In genomic region chr16:57475711-57476339, GRCh38 we compare ENCODE assay signal across 2 cellular contexts.
TF ChIP-seq lines count a peak whose summit lies in the region.

No MANE protein-coding gene starts in this region.

TF ChIP-seq in GM12878, 131 proteins besides CTCF, POLR2A, EP300 and RAD21:
- 0 out of 2 replicates have a peak, but pooled peaks have one; percentile 24 for TF ChIP-seq PKNOX1 (IDR thresholded peaks at IDR 0.05)
- peak; percentile 4; the same call in 1 of the 2 replicates for TF ChIP-seq SMC3 (IDR thresholded peaks at IDR 0.05; ENCODE audit: borderline replicate concordance, low read length)
- TF ChIP-seq ZNF384 (IDR thresholded peaks at IDR 0.05; ENCODE audit: borderline replicate concordance, low read depth, low read length), result no peak
- TF ChIP-seq IKZF2 (IDR thresholded peaks at IDR 0.05), result peak in 1 of 2 experiments; percentile 37; a peak in 1 of 4 replicates
- TF ChIP-seq FOS (IDR thresholded peaks at IDR 0.05; ENCODE audit: borderline replicate concordance, extremely low read depth, insufficient read length), result no peak
- TF ChIP-seq BHLHE40 (IDR thresholded peaks at IDR 0.05; ENCODE audit: borderline replicate concordance in 1 of 2, low read depth in 2 of 2, low read length in 1 of 2), result 0 out of 4 replicates have a peak, but pooled peaks of 1 of the 2 experiments have one; percentile 8
- TF ChIP-seq HDGF (IDR thresholded peaks at IDR 0.05), result 0 out of 2 replicates have a peak, but pooled peaks have one; percentile 40
- TF ChIP-seq IKZF1 (conservative IDR thresholded peaks at IDR 0.05), result 0 out of 2 replicates have a peak, but pooled peaks have one; percentile 25
- TF ChIP-seq DPF2 (IDR thresholded peaks at IDR 0.05), result 0 out of 2 replicates have a peak, but pooled peaks have one; percentile 18

TF ChIP-seq in HepG2, 621 proteins besides CTCF, POLR2A, EP300 and RAD21 (continues in another document):
- no peak for TF ChIP-seq HOXA5 (CRISPR knock-in tag; IDR thresholded peaks at IDR 0.05)
- no peak for TF ChIP-seq ZNF281 (CRISPR knock-in tag; IDR thresholded peaks at IDR 0.05; ENCODE audit: borderline replicate concordance)
- TF ChIP-seq ZNF44 (CRISPR knock-in tag; IDR thresholded peaks at IDR 0.05), result no peak
- no peak for TF ChIP-seq NPAS2 (CRISPR knock-in tag; IDR thresholded peaks at IDR 0.05; ENCODE audit: borderline replicate concordance)
- peak; percentile 69; the same call in 1 of the 3 replicates for TF ChIP-seq MXI1 (IDR thresholded peaks at IDR 0.05; ENCODE audit: borderline replicate concordance, low read depth, low read length)
- TF ChIP-seq ZC3H4 (CRISPR knock-in tag; IDR thresholded peaks at IDR 0.05; ENCODE audit: borderline replicate concordance), result no peak
- TF ChIP-seq JUN (CRISPR knock-in tag; IDR thresholded peaks at IDR 0.05), result no peak
- TF ChIP-seq ZNF256 (CRISPR knock-in tag; conservative IDR thresholded peaks at IDR 0.05), result no peak
- TF ChIP-seq, protein P1, sequence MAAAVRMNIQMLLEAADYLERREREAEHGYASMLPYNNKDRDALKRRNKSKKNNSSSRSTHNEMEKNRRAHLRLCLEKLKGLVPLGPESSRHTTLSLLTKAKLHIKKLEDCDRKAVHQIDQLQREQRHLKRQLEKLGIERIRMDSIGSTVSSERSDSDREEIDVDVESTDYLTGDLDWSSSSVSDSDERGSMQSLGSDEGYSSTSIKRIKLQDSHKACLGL (CRISPR knock-in tag; IDR thresholded peaks at IDR 0.05), result 0 out of 2 replicates have a peak, but pooled peaks have one; percentile 7
- TF ChIP-seq ZNF18 (CRISPR knock-in tag; IDR thresholded peaks at IDR 0.05; ENCODE audit: insufficient replicate concordance), result peak; percentile 46
- no peak for TF ChIP-seq MZF1 (CRISPR knock-in tag; IDR thresholded peaks at IDR 0.05; ENCODE audit: borderline replicate concordance)
- TF ChIP-seq GABPA (IDR thresholded peaks at IDR 0.05; ENCODE audit: low read depth, low read length), result no peak
- peak; percentile 77 for TF ChIP-seq GABPA (CRISPR knock-in tag; IDR thresholded peaks at IDR 0.05; ENCODE audit: low read depth)
- TF ChIP-seq, protein P2, sequence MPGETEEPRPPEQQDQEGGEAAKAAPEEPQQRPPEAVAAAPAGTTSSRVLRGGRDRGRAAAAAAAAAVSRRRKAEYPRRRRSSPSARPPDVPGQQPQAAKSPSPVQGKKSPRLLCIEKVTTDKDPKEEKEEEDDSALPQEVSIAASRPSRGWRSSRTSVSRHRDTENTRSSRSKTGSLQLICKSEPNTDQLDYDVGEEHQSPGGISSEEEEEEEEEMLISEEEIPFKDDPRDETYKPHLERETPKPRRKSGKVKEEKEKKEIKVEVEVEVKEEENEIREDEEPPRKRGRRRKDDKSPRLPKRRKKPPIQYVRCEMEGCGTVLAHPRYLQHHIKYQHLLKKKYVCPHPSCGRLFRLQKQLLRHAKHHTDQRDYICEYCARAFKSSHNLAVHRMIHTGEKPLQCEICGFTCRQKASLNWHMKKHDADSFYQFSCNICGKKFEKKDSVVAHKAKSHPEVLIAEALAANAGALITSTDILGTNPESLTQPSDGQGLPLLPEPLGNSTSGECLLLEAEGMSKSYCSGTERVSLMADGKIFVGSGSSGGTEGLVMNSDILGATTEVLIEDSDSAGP (CRISPR knock-in tag; IDR thresholded peaks at IDR 0.05; ENCODE audit: borderline replicate concordance), result peak; percentile 58; the same call in 1 of the 2 replicates
- TF ChIP-seq CBX1 (IDR thresholded peaks at IDR 0.05; ENCODE audit: low read depth), result no peak
- no peak for TF ChIP-seq THYN1 (CRISPR knock-in tag; IDR thresholded peaks at IDR 0.05; ENCODE audit: borderline replicate concordance, low read depth)
- TF ChIP-seq ZGPAT (CRISPR knock-in tag; IDR thresholded peaks at IDR 0.05), result 0 out of 2 replicates have a peak, but pooled peaks have one; percentile 19
- TF ChIP-seq ZNF607 (CRISPR knock-in tag; IDR thresholded peaks at IDR 0.05; ENCODE audit: borderline replicate concordance), result no peak
- no peak for TF ChIP-seq ELF1 (CRISPR knock-in tag; IDR thresholded peaks at IDR 0.05)
- TF ChIP-seq SIN3B (IDR thresholded peaks at IDR 0.05; ENCODE audit: low read length), result no peak
- TF ChIP-seq HIVEP1 (CRISPR knock-in tag; IDR thresholded peaks at IDR 0.05), result peak; percentile 33; the same call in 1 of the 2 replicates
- TF ChIP-seq NKX3-1 (CRISPR knock-in tag; IDR thresholded peaks at IDR 0.05), result no peak
- TF ChIP-seq ZNF749 (CRISPR knock-in tag; IDR thresholded peaks at IDR 0.05; ENCODE audit: borderline replicate concordance), result no peak
- TF ChIP-seq ZNF644 (CRISPR knock-in tag; IDR thresholded peaks at IDR 0.05; ENCODE audit: low read depth), result no peak
- no peak for TF ChIP-seq ZNF780A (CRISPR knock-in tag; IDR thresholded peaks at IDR 0.05)
- TF ChIP-seq ASH2L (IDR thresholded peaks at IDR 0.05; ENCODE audit: insufficient read length, low read depth, low read length), result no peak
- TF ChIP-seq ZNF143 (CRISPR knock-in tag; IDR thresholded peaks at IDR 0.05), result no peak
- peak; percentile 43; the same call in 1 of the 2 replicates for TF ChIP-seq SAP130 (CRISPR knock-in tag; IDR thresholded peaks at IDR 0.05; ENCODE audit: low read depth)
- TF ChIP-seq ZMYM4 (CRISPR knock-in tag; IDR thresholded peaks at IDR 0.05), result no peak
- TF ChIP-seq, protein P3, sequence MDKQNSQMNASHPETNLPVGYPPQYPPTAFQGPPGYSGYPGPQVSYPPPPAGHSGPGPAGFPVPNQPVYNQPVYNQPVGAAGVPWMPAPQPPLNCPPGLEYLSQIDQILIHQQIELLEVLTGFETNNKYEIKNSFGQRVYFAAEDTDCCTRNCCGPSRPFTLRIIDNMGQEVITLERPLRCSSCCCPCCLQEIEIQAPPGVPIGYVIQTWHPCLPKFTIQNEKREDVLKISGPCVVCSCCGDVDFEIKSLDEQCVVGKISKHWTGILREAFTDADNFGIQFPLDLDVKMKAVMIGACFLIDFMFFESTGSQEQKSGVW (CRISPR knock-in tag; IDR thresholded peaks at IDR 0.05; ENCODE audit: borderline replicate concordance), result no peak
- TF ChIP-seq HNRNPLL (IDR thresholded peaks at IDR 0.05; ENCODE audit: low read depth, low read length, poor library complexity, severe bottlenecking), result peak; percentile 60
- TF ChIP-seq PRDM15 (CRISPR knock-in tag; IDR thresholded peaks at IDR 0.05), result no peak
- TF ChIP-seq, protein P4, sequence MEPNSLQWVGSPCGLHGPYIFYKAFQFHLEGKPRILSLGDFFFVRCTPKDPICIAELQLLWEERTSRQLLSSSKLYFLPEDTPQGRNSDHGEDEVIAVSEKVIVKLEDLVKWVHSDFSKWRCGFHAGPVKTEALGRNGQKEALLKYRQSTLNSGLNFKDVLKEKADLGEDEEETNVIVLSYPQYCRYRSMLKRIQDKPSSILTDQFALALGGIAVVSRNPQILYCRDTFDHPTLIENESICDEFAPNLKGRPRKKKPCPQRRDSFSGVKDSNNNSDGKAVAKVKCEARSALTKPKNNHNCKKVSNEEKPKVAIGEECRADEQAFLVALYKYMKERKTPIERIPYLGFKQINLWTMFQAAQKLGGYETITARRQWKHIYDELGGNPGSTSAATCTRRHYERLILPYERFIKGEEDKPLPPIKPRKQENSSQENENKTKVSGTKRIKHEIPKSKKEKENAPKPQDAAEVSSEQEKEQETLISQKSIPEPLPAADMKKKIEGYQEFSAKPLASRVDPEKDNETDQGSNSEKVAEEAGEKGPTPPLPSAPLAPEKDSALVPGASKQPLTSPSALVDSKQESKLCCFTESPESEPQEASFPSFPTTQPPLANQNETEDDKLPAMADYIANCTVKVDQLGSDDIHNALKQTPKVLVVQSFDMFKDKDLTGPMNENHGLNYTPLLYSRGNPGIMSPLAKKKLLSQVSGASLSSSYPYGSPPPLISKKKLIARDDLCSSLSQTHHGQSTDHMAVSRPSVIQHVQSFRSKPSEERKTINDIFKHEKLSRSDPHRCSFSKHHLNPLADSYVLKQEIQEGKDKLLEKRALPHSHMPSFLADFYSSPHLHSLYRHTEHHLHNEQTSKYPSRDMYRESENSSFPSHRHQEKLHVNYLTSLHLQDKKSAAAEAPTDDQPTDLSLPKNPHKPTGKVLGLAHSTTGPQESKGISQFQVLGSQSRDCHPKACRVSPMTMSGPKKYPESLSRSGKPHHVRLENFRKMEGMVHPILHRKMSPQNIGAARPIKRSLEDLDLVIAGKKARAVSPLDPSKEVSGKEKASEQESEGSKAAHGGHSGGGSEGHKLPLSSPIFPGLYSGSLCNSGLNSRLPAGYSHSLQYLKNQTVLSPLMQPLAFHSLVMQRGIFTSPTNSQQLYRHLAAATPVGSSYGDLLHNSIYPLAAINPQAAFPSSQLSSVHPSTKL (CRISPR knock-in tag; IDR thresholded peaks at IDR 0.05), result 0 out of 2 replicates have a peak, but pooled peaks have one; percentile 17
- TF ChIP-seq NCOA5 (CRISPR knock-in tag; IDR thresholded peaks at IDR 0.05), result no peak
- no peak for TF ChIP-seq KAT7 (CRISPR knock-in tag; IDR thresholded peaks at IDR 0.05; ENCODE audit: borderline replicate concordance)
- TF ChIP-seq, protein P5, sequence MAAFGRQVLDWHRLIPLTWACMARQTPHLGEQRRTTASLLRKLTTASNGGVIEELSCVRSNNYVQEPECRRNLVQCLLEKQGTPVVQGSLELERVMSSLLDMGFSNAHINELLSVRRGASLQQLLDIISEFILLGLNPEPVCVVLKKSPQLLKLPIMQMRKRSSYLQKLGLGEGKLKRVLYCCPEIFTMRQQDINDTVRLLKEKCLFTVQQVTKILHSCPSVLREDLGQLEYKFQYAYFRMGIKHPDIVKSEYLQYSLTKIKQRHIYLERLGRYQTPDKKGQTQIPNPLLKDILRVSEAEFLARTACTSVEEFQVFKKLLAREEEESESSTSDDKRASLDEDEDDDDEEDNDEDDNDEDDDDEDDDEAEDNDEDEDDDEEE (CRISPR knock-in tag; IDR thresholded peaks at IDR 0.05), result 0 out of 2 replicates have a peak, but pooled peaks have one; percentile 27
- 0 out of 2 replicates have a peak, but pooled peaks have one; percentile 19 for TF ChIP-seq SPEN (CRISPR knock-in tag; IDR thresholded peaks at IDR 0.05; ENCODE audit: low read depth)
